ENCODE assay signal across 8 cellular contexts in genomic region chr5:57173318-57174127, GRCh38. TPM values are rescaled to one million over a fixed set of nuclear protein-coding genes. Genes with fewer than 3 reads are reported as not detected.
DNase-seq lines count a peak whose midpoint lies in the region; ATAC-seq and TF ChIP-seq lines count a peak whose summit lies in the region.

Gene GPBP1 (plus strand): TSS chr5:57174059. CDS start chr5:57214131, 40,072 bp downstream.

- peaks cover 0 to 46% of the 10 kb centered on the region in 2 donors for H3K4me1 ChIP-seq in right atrium auricular region
- H3K4me1 ChIP-seq in uterus: no peaks in the 10 kb centered on the region

- no peaks in the 10 kb centered on the region for H3K36me3 ChIP-seq in right atrium auricular region
- H3K36me3 ChIP-seq in uterus: no peaks in the 10 kb centered on the region

- no peaks in the 10 kb centered on the region for H3K27me3 ChIP-seq in right atrium auricular region
- H3K27me3 ChIP-seq in uterus: no peaks in the 10 kb centered on the region

- H3K27ac ChIP-seq in right atrium auricular region (peak within 1 kb of the TSS; percentile 100), uterus (peak within 1 kb of the TSS; percentile 100)

- peak within 1 kb of the TSS; percentile 81 to 98 for H3K4me3 ChIP-seq in right atrium auricular region
- peak within 1 kb of the TSS; percentile 95 to 99 for H3K4me3 ChIP-seq in uterus

- TF ChIP-seq POLR2A in uterus (IDR thresholded peaks at IDR 0.05): peak; percentile 62 to 92

- no peaks in the 10 kb centered on the region for H3K9me3 ChIP-seq in right atrium auricular region
- H3K9me3 ChIP-seq in uterus: no peaks in the 10 kb centered on the region

- intact Hi-C loops in T-helper 2 cell treated with Interferon-gamma antibody and Interleukin-4, amounts not matched to agents 100 ng/mL and 5 ng/mL, for 36 hours (cut with micrococcal nuclease): loop anchor here (1.0 to 10.0 kb wide), 9 partner anchors 48 to 1639 kb away; partner anchors contain the start of genes IL6ST, MAP3K1, MIER3 and PLPP1
- intact Hi-C loops in uterus (cut with DNase I; ENCODE audit: low total_unique reads): no loop called here

- peak; percentile 37 for ATAC-seq in GM18499 (IDR thresholded peaks at IDR 0.05; ENCODE audit: insufficient read depth, unreplicated experiment)
- ATAC-seq in HG02943 (IDR thresholded peaks at IDR 0.05; ENCODE audit: low read depth, unreplicated experiment): peak; percentile 68

- peak; percentile 95 for DNase-seq in NCI-H187 treated with DMSO at 0.1 percent for 48 hours (lab: John Stamatoyannopoulos, UW)
- DNase-seq in anterior cingulate cortex (lab: John Stamatoyannopoulos, UW): peak; percentile 92 to 100 (median 99)
- peak; percentile 98 for DNase-seq in right atrium auricular region (ENCODE audit: low spot score)
- peak; percentile 98 for DNase-seq in pulmonary artery endothelial cell (ENCODE audit: low read depth, low spot score)
- peak; percentile 99 to 100 for DNase-seq in uterus

- TF ChIP-seq CTCF in right atrium auricular region (IDR thresholded peaks at IDR 0.05) (no peak), uterus (IDR thresholded peaks at IDR 0.05) (peak in 1 of 4 experiments; percentile 13)

RNA-seq across cellular contexts. Expression of gene GPBP1, which starts in this region (rescaled TPM):
- total RNA-seq in T-helper 2 cell treated with Interferon-gamma antibody and Interleukin-4, amounts not matched to agents 100 ng/mL and 5 ng/mL, for 36 hours: 79.7 and 90.0 TPM in 2 replicates
- total RNA-seq in right atrium auricular region (10 to 100 TPM; 41.9 to 48.1 TPM), pulmonary artery endothelial cell (52.9 and 72.8 TPM in 2 replicates), uterus (100 to 1,000 TPM in 2 of 4 donors, 10 to 100 TPM in 2; 53.5 to 171 (median 99.6) TPM)

Comparison
In these comparisons a context has a peak if more than half of its experiments do, and no peak if none do; other contexts are left out.
1. Peak in every context shown above with its lines: DNase-seq, ATAC-seq, H3K4me3 ChIP-seq and H3K27ac ChIP-seq.